8 cellular contexts compared by ENCODE assay signal in the genomic region with DNA sequence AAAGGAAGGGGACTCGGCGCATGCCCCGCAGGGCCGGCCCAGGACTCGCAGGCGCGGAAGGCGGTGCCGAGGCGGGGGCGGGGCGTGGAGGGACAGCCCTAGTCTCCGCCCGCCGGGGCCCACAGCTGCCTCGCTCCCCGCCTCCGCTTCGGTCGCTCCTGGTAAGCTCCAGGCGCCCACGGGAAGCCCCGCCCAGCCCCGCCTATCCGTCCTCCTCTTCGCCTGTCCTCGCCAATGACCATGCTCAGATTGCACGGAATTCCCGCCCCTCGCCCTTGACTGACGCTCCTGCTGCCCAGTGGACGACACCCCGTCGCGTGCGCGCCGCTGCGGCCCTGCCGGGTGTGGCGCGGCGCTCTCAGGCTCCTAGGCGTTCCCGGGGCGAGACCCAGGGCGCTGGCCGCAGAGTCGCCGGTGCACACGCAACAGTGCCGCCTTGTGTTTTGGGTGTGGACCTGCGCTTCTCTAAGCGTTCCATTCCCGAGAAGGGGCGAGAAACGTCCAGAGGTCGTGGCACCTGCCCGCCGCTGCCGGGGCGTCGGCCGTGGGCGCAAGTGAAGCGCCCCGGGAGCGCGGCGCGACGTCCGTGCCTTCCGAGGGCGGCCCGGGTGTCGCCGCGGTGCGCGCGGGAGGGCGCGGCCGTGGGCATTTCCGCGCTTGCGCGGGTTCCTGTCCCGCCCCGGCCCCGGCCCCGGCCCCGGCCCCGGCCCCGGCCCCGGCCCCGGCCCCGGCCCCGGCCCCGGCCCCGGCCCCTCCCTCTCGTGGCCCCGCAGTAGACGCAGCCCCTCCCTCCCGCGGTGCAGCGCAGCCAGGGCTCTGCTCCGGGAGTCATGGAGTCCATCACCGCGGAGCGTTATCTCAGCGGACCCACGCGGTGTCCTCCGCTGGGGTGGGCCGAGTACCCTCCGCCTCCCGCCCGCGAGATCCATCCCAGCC. TPM values are rescaled to one million over a fixed set of nuclear protein-coding genes. Genes with fewer than 3 reads are reported as not detected.
DNase-seq lines count a peak whose midpoint lies in the region; ATAC-seq, FAIRE-seq and TF ChIP-seq lines count a peak whose summit lies in the region.
"Not testable (repeated sequence)": the region's sequence is repeated elsewhere in the genome, so short reads cannot be mapped to it uniquely, and the experiment has no call there.

No MANE protein-coding gene starts in this region.

- H3K9me3 ChIP-seq in RWPE2 (ENCODE audit: severe bottlenecking); suprapubic skin: not testable (repeated sequence)

- ATAC-seq in GM19397 (IDR thresholded peaks at IDR 0.05; ENCODE audit: unreplicated experiment) (peak; percentile 72), HG02588 (IDR thresholded peaks at IDR 0.05; ENCODE audit: unreplicated experiment) (peak; percentile 66), HG03139 (IDR thresholded peaks at IDR 0.05; ENCODE audit: unreplicated experiment) (peak; percentile 67), RWPE2 (ENCODE audit: low read depth) (peak; percentile 73), left colon (peak; percentile 83)

- H3K27ac ChIP-seq in RWPE2 (ENCODE audit: poor library complexity, severe bottlenecking); brain microvascular endothelial cell; suprapubic skin: not testable (repeated sequence)

- not testable (repeated sequence) for DNase-seq in GM12892 (ENCODE audit: insufficient read length); RWPE2 (ENCODE audit: low spot score); brain microvascular endothelial cell; suprapubic skin (ENCODE audit: low spot score in 2 of 2)
- peak in 1 of 2 donors; percentile 12 for DNase-seq in left colon

- not testable (repeated sequence) for H3K36me3 ChIP-seq in RWPE2 (ENCODE audit: low read depth); brain microvascular endothelial cell (replicated peaks); suprapubic skin

- not testable (repeated sequence) for TF ChIP-seq POLR2A in GM12892 (IDR thresholded peaks at IDR 0.05; ENCODE audit: low read depth, low read length); suprapubic skin (IDR thresholded peaks at IDR 0.05)

- peak; percentile 98 for FAIRE-seq in GM12892 (lab: Jason Lieb, UNC)

- WGBS in suprapubic skin = no CpG with 5 or more reads among the region's 121 CpGs

- not testable (repeated sequence) for H3K4me1 ChIP-seq in RWPE2 (ENCODE audit: insufficient read depth, poor library complexity, severe bottlenecking); suprapubic skin

- not testable (repeated sequence) for TF ChIP-seq CTCF in RWPE2 (IDR thresholded peaks at IDR 0.05; ENCODE audit: poor library complexity, severe bottlenecking); brain microvascular endothelial cell (IDR thresholded peaks at IDR 0.05; ENCODE audit: low read depth, low read length, missing control alignments); suprapubic skin (IDR thresholded peaks at IDR 0.05)

- not testable (repeated sequence) for H3K27me3 ChIP-seq in RWPE2 (ENCODE audit: insufficient read depth, poor library complexity, severe bottlenecking); brain microvascular endothelial cell (replicated peaks); suprapubic skin

- in situ Hi-C loops in brain microvascular endothelial cell (cut with HindIII; ENCODE audit: low pct_ligation_motif_present, low sequenced_read_pairs) = not testable (repeated sequence)

- intact Hi-C loops in left colon (cut with DNase I, micrococcal nuclease) = not testable (repeated sequence)

- H3K4me3 ChIP-seq in RWPE2 (ENCODE audit: severe bottlenecking) = not testable (repeated sequence)
- peak overlapping the region; percentile 27 for H3K4me3 ChIP-seq in brain microvascular endothelial cell (ENCODE audit: low read depth, low read length)
- peak overlapping the region; percentile 29 for H3K4me3 ChIP-seq in suprapubic skin

- TF ChIP-seq EP300 in suprapubic skin (IDR thresholded peaks at IDR 0.05) = not testable (repeated sequence)

RNA-seq across cellular contexts. Expression of gene RPL10, which starts 8.1 kb away (rescaled TPM):
- 3,825 TPM for polyA plus RNA-seq in GM12892 (2012; ENCODE audit: missing spikeins)
- total RNA-seq in left colon = 1,000 to 10,000 TPM; 2,262 to 2,406 TPM
- total RNA-seq in suprapubic skin = 1,000 to 10,000 TPM; 3,684 to 7,390 (median 6,600) TPM

RNA-seq across cellular contexts. Expression of gene EMD, which starts 11.0 kb away (rescaled TPM):
- 41.4 TPM for polyA plus RNA-seq in GM12892 (2012; ENCODE audit: missing spikeins)
- 10 to 100 TPM; 31.9 to 33.1 TPM for total RNA-seq in left colon
- 10 to 100 TPM; 34.4 to 57.0 (median 53.0) TPM for total RNA-seq in suprapubic skin

RNA-seq across cellular contexts. Expression of gene FLNA, which starts 15.6 kb away (rescaled TPM):
- 131 TPM for polyA plus RNA-seq in GM12892 (2012; ENCODE audit: missing spikeins)
- total RNA-seq in left colon (100 to 1,000 TPM in 1 of 2 donors, 10 to 100 TPM in 1; 84.2 to 741 TPM), suprapubic skin (100 to 1,000 TPM; 374 to 402 (median 386) TPM)

RNA-seq across cellular contexts. Expression of gene DNASE1L1, which starts 19.0 kb away (rescaled TPM):
- polyA plus RNA-seq in GM12892 (2012; ENCODE audit: missing spikeins) = 12.3 TPM
- total RNA-seq in left colon = 10 to 100 TPM; 23.4 to 26.8 TPM
- 10 to 100 TPM; 14.6 to 30.7 (median 21.2) TPM for total RNA-seq in suprapubic skin

RNA-seq across cellular contexts. Expression of gene TAFAZZIN, which starts 21.3 kb away (rescaled TPM):
- 26.3 TPM for polyA plus RNA-seq in GM12892 (2012; ENCODE audit: missing spikeins)
- total RNA-seq in left colon (10 to 100 TPM; 28.8 to 40.8 TPM), suprapubic skin (100 to 1,000 TPM in 1 of 4 donors, 10 to 100 TPM in 3; 37.7 to 122 (median 47.8) TPM)
